Comparison of ENCODE assay signal across 1 cellular context in the genomic region with DNA sequence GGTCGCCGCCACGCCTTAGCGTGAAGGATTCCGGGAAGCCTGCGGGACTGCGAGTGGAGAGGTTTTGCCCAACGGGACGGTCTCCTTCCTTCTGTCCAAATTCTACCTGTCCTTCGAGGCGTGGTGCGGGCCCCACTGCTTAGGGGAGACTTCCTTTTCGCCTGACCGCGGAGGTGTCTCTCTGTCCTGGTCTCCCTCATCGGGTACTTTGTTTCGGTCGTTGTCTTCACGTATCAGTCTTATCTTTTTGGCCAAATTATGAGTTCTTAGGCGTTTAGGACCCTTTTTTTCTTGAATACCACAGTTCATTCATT.
TF ChIP-seq lines count a peak whose summit lies in the region.

No MANE protein-coding gene starts in this region.

TF ChIP-seq in SK-N-SH treated with all-trans-retinoic acid at 6 μM for 48 hours, 23 proteins besides CTCF, POLR2A, EP300 and RAD21 (continued from another document):
- TF ChIP-seq TSHZ2 (CRISPR knock-in tag; IDR thresholded peaks at IDR 0.05) = no peak
- TF ChIP-seq, protein P1, sequence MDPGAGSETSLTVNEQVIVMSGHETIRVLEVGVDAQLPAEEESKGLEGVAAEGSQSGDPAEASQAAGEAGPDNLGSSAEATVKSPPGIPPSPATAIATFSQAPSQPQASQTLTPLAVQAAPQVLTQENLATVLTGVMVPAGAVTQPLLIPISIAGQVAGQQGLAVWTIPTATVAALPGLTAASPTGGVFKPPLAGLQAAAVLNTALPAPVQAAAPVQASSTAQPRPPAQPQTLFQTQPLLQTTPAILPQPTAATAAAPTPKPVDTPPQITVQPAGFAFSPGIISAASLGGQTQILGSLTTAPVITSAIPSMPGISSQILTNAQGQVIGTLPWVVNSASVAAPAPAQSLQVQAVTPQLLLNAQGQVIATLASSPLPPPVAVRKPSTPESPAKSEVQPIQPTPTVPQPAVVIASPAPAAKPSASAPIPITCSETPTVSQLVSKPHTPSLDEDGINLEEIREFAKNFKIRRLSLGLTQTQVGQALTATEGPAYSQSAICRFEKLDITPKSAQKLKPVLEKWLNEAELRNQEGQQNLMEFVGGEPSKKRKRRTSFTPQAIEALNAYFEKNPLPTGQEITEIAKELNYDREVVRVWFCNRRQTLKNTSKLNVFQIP (CRISPR knock-in tag; IDR thresholded peaks at IDR 0.05; ENCODE audit: borderline replicate concordance, low read depth) = no peak
- no peak for TF ChIP-seq ZFP3 (CRISPR knock-in tag; IDR thresholded peaks at IDR 0.05)
